In genomic region chr10:3217301-3217700, GRCh38 we compare ENCODE assay signal across 17 cellular contexts. TPM values are rescaled to one million over a fixed set of nuclear protein-coding genes. Genes with fewer than 3 reads are reported as not detected.
DNase-seq lines count a peak whose midpoint lies in the region; ATAC-seq and TF ChIP-seq lines count a peak whose summit lies in the region.
"Had no signal": no experiment of that assay in that cellular context is flagged by ENCODE, and none has a peak within 500 bp of the region (broad histone marks: within the 10 kb centered on the region; RNA-seq: fewer than 3 reads in every experiment).

No MANE protein-coding gene starts in this region.

- ATAC-seq in SK-N-SH treated with all-trans-retinoic acid at 6 μM for 48 hours, result peak; percentile 68
- no peak for ATAC-seq in GM18505 (IDR thresholded peaks at IDR 0.05; ENCODE audit: unreplicated experiment)
- no peak for ATAC-seq in GM21526 (IDR thresholded peaks at IDR 0.05; ENCODE audit: low FRiP score, unreplicated experiment)
- ATAC-seq: left ventricle myocardium superior; naive thymus-derived CD4-positive, alpha-beta T cell had no signal

- DNase-seq in GM04503 (ENCODE audit: low read depth) (peak; percentile 69), fibroblast of peridontal ligament (ENCODE audit: extremely low read depth) (peak; percentile 86), renal cortical epithelial cell (ENCODE audit: low read depth) (peak; percentile 45), islet precursor cell (no peak)
- DNase-seq: activated CD4-positive, CD25-positive, alpha-beta regulatory T cell treated with anti-CD3 and anti-CD28 coated beads, Interleukin-2, amount 50 U/mL, for 72 hours; activated effector memory CD4-positive, alpha-beta T cell treated with anti-CD3 and anti-CD28 coated beads, Interleukin-2, amount 50 U/mL, for 16 hours; DMS153; hypothalamus; left ventricle myocardium superior; naive thymus-derived CD4-positive, alpha-beta T cell; NCI-H146; NCI-H2227 treated with DMSO at 0.1 percent for 48 hours; SHP77; thyroid gland had no signal

- no peak for TF ChIP-seq POLR2A in GM18505 (IDR thresholded peaks at IDR 0.05; ENCODE audit: borderline replicate concordance, extremely low read depth, insufficient read depth, insufficient read length)

TF ChIP-seq in SK-N-SH treated with all-trans-retinoic acid at 6 μM for 48 hours, 23 proteins besides CTCF, POLR2A, EP300 and RAD21:
- no peak for TF ChIP-seq RARB (CRISPR knock-in tag; IDR thresholded peaks at IDR 0.05)
- no peak for TF ChIP-seq ARNTL (CRISPR knock-in tag; IDR thresholded peaks at IDR 0.05; ENCODE audit: borderline replicate concordance, low read depth)
- no peak for TF ChIP-seq TCF4 (CRISPR knock-in tag; IDR thresholded peaks at IDR 0.05; ENCODE audit: borderline replicate concordance)
- TF ChIP-seq ISL1 (CRISPR knock-in tag; IDR thresholded peaks at IDR 0.05), result 0 out of 2 replicates have a peak, but pooled peaks have one; percentile 25
- no peak for TF ChIP-seq BACH2 (CRISPR knock-in tag; IDR thresholded peaks at IDR 0.05; ENCODE audit: borderline replicate concordance)
- no peak for TF ChIP-seq PATZ1 (CRISPR knock-in tag; IDR thresholded peaks at IDR 0.05; ENCODE audit: borderline replicate concordance)
TF ChIP-seq in SK-N-SH treated with all-trans-retinoic acid at 6 μM for 48 hours: peak in this region for 1.

RNA-seq across cellular contexts. Expression of gene PITRM1, which starts 44.7 kb away (rescaled TPM):
- 46.5 and 76.5 TPM in 2 replicates for total RNA-seq in renal cortical epithelial cell
